Comparison of ENCODE assay signal across 8 cellular contexts in genomic region chr3:50616770-50617095, GRCh38. TPM values are rescaled to one million over a fixed set of nuclear protein-coding genes. Genes with fewer than 3 reads are reported as not detected.
A peak's percentile ranks its signal among the peaks of the same experiment; 100 is the strongest.
DNase-seq lines count a peak whose midpoint lies in the region; ATAC-seq and TF ChIP-seq lines count a peak whose summit lies in the region.

No MANE protein-coding gene starts in this region.

- no peaks in the 10 kb centered on the region for H3K9me3 Mint-ChIP-seq in activated naive CD8-positive, alpha-beta T cell treated with anti-CD3 and anti-CD28 coated beads, Interleukin-2, amount 50 U/mL, for 24 hours
- H3K9me3 Mint-ChIP-seq in progenitor cell of endocrine pancreas (ENCODE audit: low read depth), result no peaks in the 10 kb centered on the region

- no peaks in the 10 kb centered on the region for H3K9me3 ChIP-seq in heart right ventricle

- peaks cover 72% of the 10 kb centered on the region for H3K4me1 Mint-ChIP-seq in activated naive CD8-positive, alpha-beta T cell treated with anti-CD3 and anti-CD28 coated beads, Interleukin-2, amount 50 U/mL, for 24 hours
- peaks cover 19% of the 10 kb centered on the region for H3K4me1 Mint-ChIP-seq in progenitor cell of endocrine pancreas (ENCODE audit: low read depth)

- H3K27ac ChIP-seq in heart right ventricle, result peak overlapping the region in 9 of 10 donors; percentile 80 to 98 (median 96)

- peaks cover 10 to 79% (median 60%) of the 10 kb centered on the region in 9 donors for H3K4me1 ChIP-seq in heart right ventricle

- H3K27me3 Mint-ChIP-seq in activated naive CD8-positive, alpha-beta T cell treated with anti-CD3 and anti-CD28 coated beads, Interleukin-2, amount 50 U/mL, for 24 hours, result peaks cover 2% of the 10 kb centered on the region
- H3K27me3 Mint-ChIP-seq in progenitor cell of endocrine pancreas, result peaks cover 18% of the 10 kb centered on the region

- 0 to 1% methylated on average over 22 of the region's 22 CpGs for WGBS in heart right ventricle, 2 donors

- intact Hi-C loops in heart right ventricle (cut with DNase I), result loop anchor here in 7 of 10 donors (1.0 to 10.0 kb wide), 8 partner anchors 36 to 816 kb away; partner anchors contain the start of gene MANF (in 3 of the 7)

- DNase-seq in GM10266 (ENCODE audit: extremely low spot score), result peak; percentile 94
- DNase-seq in NCI-H1092 (lab: John Stamatoyannopoulos, UW), result peak; percentile 60
- peak; percentile 35 to 75 for DNase-seq in SW 1271 (lab: John Stamatoyannopoulos, UW)
- peak; percentile 96 for DNase-seq in activated naive CD8-positive, alpha-beta T cell treated with anti-CD3 and anti-CD28 coated beads, Interleukin-2, amount 50 U/mL, for 24 hours
- DNase-seq in heart right ventricle, result peak; percentile 92 to 93
- peak; percentile 90 for DNase-seq in progenitor cell of endocrine pancreas (ENCODE audit: low spot score, unreplicated experiment)
- DNase-seq in ureter (ENCODE audit: low spot score), result peak; percentile 96

- H3K36me3 ChIP-seq in heart right ventricle, result peaks cover 0 to 11% (median 0%) of the 10 kb centered on the region in 9 donors

- ATAC-seq in HG02571 (IDR thresholded peaks at IDR 0.05; ENCODE audit: unreplicated experiment) (peak; percentile 67), heart right ventricle (peak; percentile 66 to 84 (median 78))
- ATAC-seq in activated naive CD8-positive, alpha-beta T cell treated with anti-CD3 and anti-CD28 coated beads, Interleukin-2, amount 50 U/mL, for 24 hours, result peak; percentile 53

- no peaks in the 10 kb centered on the region for H3K27me3 ChIP-seq in heart right ventricle

- H3K36me3 Mint-ChIP-seq in activated naive CD8-positive, alpha-beta T cell treated with anti-CD3 and anti-CD28 coated beads, Interleukin-2, amount 50 U/mL, for 24 hours (ENCODE audit: low read depth), result peaks cover 40% of the 10 kb centered on the region
- no peaks in the 10 kb centered on the region for H3K36me3 Mint-ChIP-seq in progenitor cell of endocrine pancreas (ENCODE audit: insufficient read depth)

- peak overlapping the region; percentile 90 for H3K27ac Mint-ChIP-seq in activated naive CD8-positive, alpha-beta T cell treated with anti-CD3 and anti-CD28 coated beads, Interleukin-2, amount 50 U/mL, for 24 hours
- H3K27ac Mint-ChIP-seq in progenitor cell of endocrine pancreas, result peak overlapping the region; percentile 93

- TF ChIP-seq CTCF in GM10266 (IDR thresholded peaks at IDR 0.05; ENCODE audit: control insufficient read depth, insufficient read depth, low read depth, missing control alignments), result no peak
- TF ChIP-seq CTCF in heart right ventricle (IDR thresholded peaks at IDR 0.05), result no peak
- no peak for TF ChIP-seq CTCF in progenitor cell of endocrine pancreas (IDR thresholded peaks at IDR 0.05; ENCODE audit: unreplicated experiment)

- peak overlapping the region; percentile 84 for H3K4me3 Mint-ChIP-seq in activated naive CD8-positive, alpha-beta T cell treated with anti-CD3 and anti-CD28 coated beads, Interleukin-2, amount 50 U/mL, for 24 hours
- H3K4me3 Mint-ChIP-seq in progenitor cell of endocrine pancreas (ENCODE audit: low read depth), result peak overlapping the region; percentile 84

- peak overlapping the region; percentile 55 to 98 (median 89) for H3K4me3 ChIP-seq in heart right ventricle

RNA-seq across cellular contexts. Expression of gene MAPKAPK3, which starts 0.2 kb away (rescaled TPM):
- total RNA-seq in heart right ventricle, result 100 to 1,000 TPM; 278 to 496 (median 334) TPM
- polyA plus RNA-seq in heart right ventricle, result 100 to 1,000 TPM; 134 to 225 TPM
- total RNA-seq in progenitor cell of endocrine pancreas, result 40.8 and 42.6 TPM in 2 replicates
- 34.8 TPM for total RNA-seq in ureter

RNA-seq across cellular contexts. Expression of gene CISH, which starts 5.2 kb away (rescaled TPM):
- 100 to 1,000 TPM in 1 of 10 donors, 10 to 100 TPM in 6, 1 to 10 TPM in 3; 5.4 to 131 (median 24.0) TPM for total RNA-seq in heart right ventricle
- 10 to 100 TPM in 1 of 2 donors, 1 to 10 TPM in 1; 8.9 to 21.1 TPM for polyA plus RNA-seq in heart right ventricle
- total RNA-seq in progenitor cell of endocrine pancreas, result 4.9 and 5.2 TPM in 2 replicates
- total RNA-seq in ureter, result 15.0 TPM

RNA-seq across cellular contexts. Expression of gene HEMK1, which starts 47.4 kb away (rescaled TPM):
- total RNA-seq in heart right ventricle (10 to 100 TPM; 10.6 to 19.0 (median 14.8) TPM), progenitor cell of endocrine pancreas (23.0 and 23.7 TPM in 2 replicates), ureter (34.4 TPM)
- polyA plus RNA-seq in heart right ventricle, result 10 to 100 TPM; 13.5 to 17.7 TPM

RNA-seq across cellular contexts. Expression of gene C3orf18, which starts 49.2 kb away (rescaled TPM):
- total RNA-seq in heart right ventricle, result 10 to 100 TPM; 31.6 to 49.9 (median 43.4) TPM
- 10 to 100 TPM; 19.9 to 28.7 TPM for polyA plus RNA-seq in heart right ventricle
- 12.0 and 12.5 TPM in 2 replicates for total RNA-seq in progenitor cell of endocrine pancreas
- total RNA-seq in ureter, result 8.0 TPM

RNA-seq across cellular contexts. Expression of gene DOCK3, which starts 58.0 kb away (rescaled TPM):
- total RNA-seq in heart right ventricle, result 1 to 10 TPM; 4.3 to 6.6 (median 4.7) TPM
- 1 to 10 TPM; 1.2 to 5.0 TPM for polyA plus RNA-seq in heart right ventricle
- 10.0 and 10.6 TPM in 2 replicates for total RNA-seq in progenitor cell of endocrine pancreas
- total RNA-seq in ureter, result 6.0 TPM

Comparison
In these comparisons a context has a peak if more than half of its experiments do, and no peak if none do; other contexts are left out.
1. Peak in every context shown above with its lines: DNase-seq, ATAC-seq, H3K4me3 ChIP-seq and H3K27ac ChIP-seq.